Comparison of ENCODE assay signal across 8 cellular contexts in genomic region chr19:55062735-55063491, GRCh38. TPM values are rescaled to one million over a fixed set of nuclear protein-coding genes. Genes with fewer than 3 reads are reported as not detected.
DNase-seq lines count a peak whose midpoint lies in the region; ATAC-seq and TF ChIP-seq lines count a peak whose summit lies in the region.

Gene RDH13 (minus strand): TSS chr19:55063148. CDS start chr19:55063032, 116 bp downstream.

- ATAC-seq in GM19043 (IDR thresholded peaks at IDR 0.05; ENCODE audit: low read depth, unreplicated experiment) (peak; percentile 95), HG03432 (IDR thresholded peaks at IDR 0.05; ENCODE audit: unreplicated experiment) (peak; percentile 92)

- DNase-seq in AG09309 (ENCODE audit: low read depth) (peak; percentile 68), NCI-H510A treated with DMSO at 0.1 percent for 48 hours (lab: John Stamatoyannopoulos, UW) (peak; percentile 21), cerebellar nuclear complex (lab: John Stamatoyannopoulos, UW) (peak; percentile 53 to 64), kidney epithelial cell (ENCODE audit: low read depth) (peak; percentile 75)
- peak; percentile 99 for DNase-seq in activated CD4-positive, CD25-positive, alpha-beta regulatory T cell treated with anti-CD3 and anti-CD28 coated beads, Interleukin-2, amount 50 U/mL, for 72 hours
- peak; percentile 95 to 100 for DNase-seq in stimulated activated CD4-positive, alpha-beta T cell treated with anti-CD3 and anti-CD28 coated beads, Interleukin-15, amount 100 ng/mL, for 1 hour (ENCODE audit: low read depth in 1 of 2, low spot score in 1 of 2)

- no peak for TF ChIP-seq CTCF in AG09309 (IDR thresholded peaks at IDR 0.05; ENCODE audit: control insufficient read depth, insufficient read depth, low read depth, low read length, missing control alignments)
- TF ChIP-seq CTCF in kidney epithelial cell (IDR thresholded peaks at IDR 0.05; ENCODE audit: insufficient read depth, low read length, poor library complexity, severe bottlenecking) = no peak

- peaks cover 20% of the 10 kb centered on the region for H3K27me3 ChIP-seq in kidney epithelial cell (ENCODE audit: control insufficient read depth, insufficient read depth, low read length)

- peak within 1 kb of the TSS; percentile 54 for H3K4me3 ChIP-seq in AG09309 (ENCODE audit: control insufficient read depth, low read depth, low read length)
- H3K4me3 ChIP-seq in kidney epithelial cell (ENCODE audit: low read depth, low read length) = peak within 1 kb of the TSS; percentile 87

- H3K36me3 ChIP-seq in kidney epithelial cell (ENCODE audit: control insufficient read depth, insufficient read depth, low read length) = no peaks in the 10 kb centered on the region

RNA-seq across cellular contexts. Expression of gene RDH13, which starts in this region (rescaled TPM):
- total RNA-seq in kidney epithelial cell = 16.6 and 23.4 TPM in 2 replicates

Comparison
In these comparisons a context has a peak if more than half of its experiments do, and no peak if none do; other contexts are left out.
1. Peak in every context shown above with its lines: DNase-seq, ATAC-seq and H3K4me3 ChIP-seq.
2. DNase-seq: peak in every context shown above with its lines; median percentile 99 in activated CD4-positive, CD25-positive, alpha-beta regulatory T cell treated with anti-CD3 and anti-CD28 coated beads, Interleukin-2, amount 50 U/mL, for 72 hours; 98 in stimulated activated CD4-positive, alpha-beta T cell treated with anti-CD3 and anti-CD28 coated beads, Interleukin-15, amount 100 ng/mL, for 1 hour; 75 in kidney epithelial cell; 68 in AG09309; 58 in cerebellar nuclear complex; 21 in NCI-H510A treated with DMSO at 0.1 percent for 48 hours.